Comparison of ENCODE assay signal across 8 cellular contexts in the genomic region with DNA sequence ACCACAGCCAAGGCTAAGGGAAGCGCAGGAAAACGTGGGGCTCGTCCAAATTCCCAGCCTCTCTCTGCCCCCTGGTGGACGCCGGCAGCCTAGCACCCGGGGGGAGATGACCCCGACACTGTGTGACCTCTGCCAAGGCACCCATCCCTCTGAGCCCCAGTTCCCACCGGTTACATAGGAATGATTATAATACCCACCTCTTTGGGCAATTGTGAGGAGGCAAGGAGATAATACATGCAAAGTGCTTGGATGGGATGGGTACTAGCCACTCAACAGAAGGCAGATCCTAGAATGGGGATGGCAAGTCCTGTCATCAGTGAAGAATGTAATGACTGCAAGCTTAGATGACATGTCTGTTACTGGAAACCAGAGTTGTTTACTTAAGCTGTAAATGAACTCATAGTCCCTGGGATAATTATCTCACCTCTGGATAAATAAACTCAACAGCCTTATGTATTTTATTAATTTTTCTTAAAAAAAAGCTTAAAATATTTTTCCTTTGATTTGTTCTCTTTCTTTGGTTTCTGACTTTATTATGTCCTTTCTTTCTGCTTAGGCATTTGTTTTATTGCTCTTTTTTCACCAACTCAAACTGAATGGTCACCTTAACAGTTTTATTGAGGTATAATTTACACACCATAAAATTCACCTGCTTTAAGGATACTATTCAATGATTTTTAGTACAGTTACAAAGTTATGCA. TPM values are rescaled to one million over a fixed set of nuclear protein-coding genes. Genes with fewer than 3 reads are reported as not detected.
A peak's percentile ranks its signal among the peaks of the same experiment; 100 is the strongest.
DNase-seq lines count a peak whose midpoint lies in the region; ATAC-seq and TF ChIP-seq lines count a peak whose summit lies in the region.

No MANE protein-coding gene starts in this region.

- no peak overlapping the region for H2AK5ac ChIP-seq in neuronal stem cell (ENCODE audit: low read depth, low read length)

- peak overlapping the region; percentile 70 for H3K4me3 Mint-ChIP-seq in Caco-2 (ENCODE audit: unreplicated experiment)
- H3K4me3 Mint-ChIP-seq in activated T-cell treated with anti-CD3 and anti-CD28 coated beads, Interleukin-2, amount 50 U/mL, for 72 hours = peak overlapping the region; percentile 70 to 79

- DNase-seq in Caco-2 = peak; percentile 75 to 86
- DNase-seq in Panc1 (ENCODE audit: low read depth, low spot score) = peak; percentile 77
- DNase-seq in activated T-cell treated with anti-CD3 and anti-CD28 coated beads, Interleukin-2, amount 50 U/mL, for 72 hours = peak; percentile 71 to 72
- DNase-seq in fibroblast of peridontal ligament (ENCODE audit: extremely low read depth) = peak; percentile 77
- peak; percentile 58 for DNase-seq in neuronal stem cell (ENCODE audit: low spot score)
- peak; percentile 76 for DNase-seq in superior temporal gyrus (ENCODE audit: extremely low spot score)

- H4K91ac ChIP-seq in neuronal stem cell (ENCODE audit: low read depth, low read length, poor library complexity) = no peak overlapping the region

- H3K4me3 ChIP-seq in Caco-2 (ENCODE audit: low read depth, low read length) (peak overlapping the region; percentile 25), Panc1 (ENCODE audit: low read depth in 2 of 2, low read length in 2 of 2) (no peak overlapping the region), neuronal stem cell (ENCODE audit: low read length in 2 of 2) (no peak overlapping the region)

- no peak overlapping the region for H3K18ac ChIP-seq in neuronal stem cell (ENCODE audit: low read length)

- H3K27ac Mint-ChIP-seq in Caco-2 (ENCODE audit: unreplicated experiment) = peak overlapping the region; percentile 86
- H3K27ac Mint-ChIP-seq in activated T-cell treated with anti-CD3 and anti-CD28 coated beads, Interleukin-2, amount 50 U/mL, for 72 hours = peak overlapping the region; percentile 76

- H3K27ac ChIP-seq in Panc1 (ENCODE audit: low read length) (no peak overlapping the region), neuronal stem cell (replicated peaks; ENCODE audit: low read length) (no peak overlapping the region)

- WGBS in neuronal stem cell (ENCODE audit: extremely low coverage in 2 of 2, insufficient read length in 2 of 2, insufficient replicate concordance in 1 of 2), 2 donors = no CpG with 5 or more reads among the region's 8 CpGs

- no peak overlapping the region for H2BK12ac ChIP-seq in neuronal stem cell (ENCODE audit: low read length)

- no peaks in the 10 kb centered on the region for H3K4me1 Mint-ChIP-seq in Caco-2 (ENCODE audit: low read depth, unreplicated experiment)
- peaks cover 19% of the 10 kb centered on the region for H3K4me1 Mint-ChIP-seq in activated T-cell treated with anti-CD3 and anti-CD28 coated beads, Interleukin-2, amount 50 U/mL, for 72 hours (ENCODE audit: low read depth)

- CTCF ChIA-PET in Caco-2 (lab: Charles Lee) (interaction anchor here (0.7 to 1.0 kb wide), 4 partner anchors 61 to 216 kb away, joined by 3 to 6 read pairs (median 4); a partner anchor contains a TSS), Panc1 (lab: Charles Lee) (interaction anchor here (0.7 to 0.8 kb wide), 4 partner anchors 10 to 215 kb away, joined by 3 to 5 read pairs (median 4); no protein-coding TSS in a partner anchor)

- H3K79me1 ChIP-seq in neuronal stem cell (ENCODE audit: low read depth, low read length) = no peaks in the 10 kb centered on the region

- H3K4me2 ChIP-seq in neuronal stem cell (ENCODE audit: insufficient read depth, low read length, poor library complexity, severe bottlenecking) = no peak overlapping the region

- POLR2A ChIA-PET in Caco-2 (lab: Charles Lee) (interaction anchor here (1.0 kb wide), 1 partner anchor 61 kb away, joined by 5 read pairs; a partner anchor contains a TSS), Panc1 (lab: Charles Lee) (no interaction called here)

- H3K14ac ChIP-seq in neuronal stem cell (ENCODE audit: low read length) = no peak overlapping the region

- no peaks in the 10 kb centered on the region for H3K36me3 Mint-ChIP-seq in Caco-2 (ENCODE audit: insufficient read depth, unreplicated experiment)
- H3K36me3 Mint-ChIP-seq in activated T-cell treated with anti-CD3 and anti-CD28 coated beads, Interleukin-2, amount 50 U/mL, for 72 hours (ENCODE audit: insufficient read depth in 2 of 2) = no peaks in the 10 kb centered on the region

- no peak overlapping the region for H2BK5ac ChIP-seq in neuronal stem cell (ENCODE audit: low read length)

- in situ Hi-C loops in Panc1 (cut with HindIII; ENCODE audit: low pct_unique_long_range_greater_than_20kb, low sequenced_read_pairs) = no loop called here

- H3K4me1 ChIP-seq in Caco-2 (peaks cover 16% of the 10 kb centered on the region), Panc1 (ENCODE audit: control insufficient read depth, insufficient read depth, low read length) (peaks cover 10% of the 10 kb centered on the region; the same call in 1 of the 2 replicates), neuronal stem cell (ENCODE audit: control insufficient read depth in 2 of 2, insufficient read depth in 1 of 2, low read depth in 1 of 2, low read length in 2 of 2) (peaks cover 0 to 1% of the 10 kb centered on the region in 2 donors)

- intact Hi-C loops in Caco-2 (cut with micrococcal nuclease; ENCODE audit: unreplicated experiment) (loop anchor here (1.0 to 5.0 kb wide), 2 partner anchors 78 to 98 kb away; no protein-coding TSS in a partner anchor), Panc1 (cut with micrococcal nuclease; ENCODE audit: unreplicated experiment) (no loop called here)

- ATAC-seq in GM19463 (IDR thresholded peaks at IDR 0.05; ENCODE audit: unreplicated experiment) = peak; percentile 55
- peak; percentile 54 for ATAC-seq in HG03565 (IDR thresholded peaks at IDR 0.05; ENCODE audit: unreplicated experiment)
- peak; percentile 92 for ATAC-seq in Panc1
- ATAC-seq in activated T-cell treated with anti-CD3 and anti-CD28 coated beads, Interleukin-2, amount 50 U/mL, for 72 hours (replicated peaks in 1 of 2) = peak; percentile 59 to 71

- no peak overlapping the region for H3K9ac ChIP-seq in neuronal stem cell (ENCODE audit: low read depth, low read length, poor library complexity)

- H3K27me3 ChIP-seq in Caco-2 (replicated peaks; ENCODE audit: control insufficient read depth, insufficient read depth, low read length) = no peaks in the 10 kb centered on the region
- no peaks in the 10 kb centered on the region for H3K27me3 ChIP-seq in Panc1 (ENCODE audit: control insufficient read depth, insufficient read depth, low read length)
- peaks cover 0 to 6% (median 0%) of the 10 kb centered on the region in 3 experiments for H3K27me3 ChIP-seq in neuronal stem cell (ENCODE audit: control insufficient read depth in 3 of 3, insufficient read depth in 3 of 3, low read depth in 1 of 3, low read length in 3 of 3)

- H3K4ac ChIP-seq in neuronal stem cell (ENCODE audit: low read length) = no peak overlapping the region

- H3K27me3 Mint-ChIP-seq in Caco-2 (ENCODE audit: insufficient read depth, unreplicated experiment) = no peaks in the 10 kb centered on the region
- H3K27me3 Mint-ChIP-seq in activated T-cell treated with anti-CD3 and anti-CD28 coated beads, Interleukin-2, amount 50 U/mL, for 72 hours (ENCODE audit: low read depth) = no peaks in the 10 kb centered on the region

- H3K36me3 ChIP-seq in Caco-2 (ENCODE audit: control insufficient read depth, insufficient read depth, low read length) (no peaks in the 10 kb centered on the region), Panc1 (ENCODE audit: control insufficient read depth, insufficient read depth, low read length) (no peaks in the 10 kb centered on the region), neuronal stem cell (replicated peaks in 1 of 2; ENCODE audit: control insufficient read depth in 2 of 2, insufficient read depth in 2 of 2, low read length in 2 of 2) (no peaks in the 10 kb centered on the region)

- H2AFZ ChIP-seq in neuronal stem cell (ENCODE audit: low read length) = no peak overlapping the region

- BruUV-seq in Caco-2 (replicated peaks; lab: Mats Ljungman, UMichigan) (TSS peak; percentile 84), Panc1 (replicated peaks; lab: Mats Ljungman, UMichigan) (no TSS peak)

- H4K8ac ChIP-seq in neuronal stem cell (ENCODE audit: low read depth, low read length) = no peak overlapping the region

- no peak overlapping the region for H2BK15ac ChIP-seq in neuronal stem cell (ENCODE audit: low read length)

- H2BK120ac ChIP-seq in neuronal stem cell (ENCODE audit: low read depth, low read length) = no peak overlapping the region

- H3K23ac ChIP-seq in neuronal stem cell (ENCODE audit: low read depth, low read length, poor library complexity) = no peak overlapping the region

- H3K9me3 Mint-ChIP-seq in Caco-2 (ENCODE audit: unreplicated experiment) = no peaks in the 10 kb centered on the region
- H3K9me3 Mint-ChIP-seq in activated T-cell treated with anti-CD3 and anti-CD28 coated beads, Interleukin-2, amount 50 U/mL, for 72 hours = no peaks in the 10 kb centered on the region

- no peaks in the 10 kb centered on the region for H3K9me3 ChIP-seq in Caco-2
- H3K9me3 ChIP-seq in Panc1 (ENCODE audit: control insufficient read depth, insufficient read depth, low read depth, low read length) = no peaks in the 10 kb centered on the region
- no peaks in the 10 kb centered on the region for H3K9me3 ChIP-seq in neuronal stem cell (replicated peaks in 1 of 2; ENCODE audit: control insufficient read depth in 2 of 2, insufficient read depth in 1 of 2, low read depth in 1 of 2, low read length in 2 of 2)

- peak; percentile 65 to 78 for TF ChIP-seq CTCF in Caco-2 (IDR thresholded peaks at IDR 0.05; ENCODE audit: insufficient read depth in 1 of 2, low read depth in 1 of 2, low read length in 1 of 2, severe bottlenecking in 1 of 2, unreplicated experiment in 1 of 2)
- TF ChIP-seq CTCF in Panc1 (IDR thresholded peaks at IDR 0.05) = peak; percentile 96

RNA-seq across cellular contexts. Expression of a gene that starts 11.3 kb away (rescaled TPM):
- total RNA-seq in Caco-2 (2022) (5.8 and 5.9 TPM in 2 replicates), Panc1 (2021; ENCODE audit: unreplicated experiment) (3.7 TPM)
- 3.5 TPM for polyA plus RNA-seq in Panc1 (2012; ENCODE audit: insufficient read length)
- total RNA-seq in activated T-cell treated with anti-CD3 and anti-CD28 coated beads, Interleukin-2, amount 50 U/mL, for 72 hours = 1 to 10 TPM in 1 of 2 donors, under 1 TPM in 1; 0.69 to 1.5 TPM
- polyA plus RNA-seq in neuronal stem cell (2013, experiment 1 of 2) = 0.82 TPM
- polyA plus RNA-seq in neuronal stem cell (2013, experiment 2 of 2) = 0.89 TPM

RNA-seq across cellular contexts. Expression of a gene that starts 28.8 kb away (rescaled TPM):
- 4.6 and 6.4 TPM in 2 replicates for total RNA-seq in Caco-2 (2022)
- total RNA-seq in Panc1 (2021; ENCODE audit: unreplicated experiment) = 1.9 TPM
- polyA plus RNA-seq in Panc1 (2012; ENCODE audit: insufficient read length) = 1.3 TPM
- total RNA-seq in activated T-cell treated with anti-CD3 and anti-CD28 coated beads, Interleukin-2, amount 50 U/mL, for 72 hours = 1 to 10 TPM; 2.9 TPM
- polyA plus RNA-seq in neuronal stem cell (2013, experiment 1 of 2) = 0.82 TPM
- polyA plus RNA-seq in neuronal stem cell (2013, experiment 2 of 2) = 0.82 TPM
